7 cellular contexts compared by ENCODE assay signal in the genomic region with DNA sequence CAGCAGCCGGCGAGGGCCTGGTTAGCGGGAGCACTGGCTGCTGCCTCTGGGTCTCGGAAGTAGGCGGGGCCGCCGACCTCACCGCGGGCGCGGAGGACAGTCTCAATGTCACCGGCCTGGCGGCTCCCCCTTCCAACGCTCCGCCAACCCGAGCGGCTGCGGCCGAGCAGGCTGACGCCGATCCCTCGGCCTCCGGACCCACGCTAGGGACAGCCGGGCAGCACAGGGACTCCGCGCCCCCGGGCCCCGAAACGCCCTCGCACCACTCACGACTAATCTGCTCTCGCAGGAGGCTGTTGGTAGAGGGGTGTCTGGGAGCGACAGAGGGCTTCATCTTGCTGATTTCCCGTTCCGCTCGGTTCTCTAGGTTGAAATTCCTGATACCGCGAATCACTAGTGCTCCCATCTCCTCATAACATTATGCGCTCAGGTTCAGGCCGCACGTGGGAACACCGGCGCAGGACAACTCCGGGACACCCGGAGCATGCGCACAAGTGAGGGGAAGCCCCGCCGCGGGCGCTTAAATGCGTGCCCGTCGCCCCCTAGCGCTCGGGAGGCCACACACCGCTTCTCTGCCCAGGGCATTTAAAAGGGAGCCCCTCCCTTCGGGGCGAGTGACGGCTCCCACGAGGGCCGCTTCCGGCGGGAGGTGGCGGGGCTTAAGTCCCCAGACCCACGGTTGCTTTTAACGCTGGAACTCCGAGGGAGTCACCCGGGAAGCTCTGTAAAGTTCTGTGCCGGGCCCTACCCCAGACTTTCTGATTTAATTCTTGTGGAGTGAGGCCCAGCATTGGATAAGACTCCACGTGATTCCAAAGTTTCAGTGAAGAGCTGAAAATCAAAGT. TPM values are rescaled to one million over a fixed set of nuclear protein-coding genes. Genes with fewer than 3 reads are reported as not detected.
A peak's percentile ranks its signal among the peaks of the same experiment; 100 is the strongest.
DNase-seq lines count a peak whose midpoint lies in the region; ATAC-seq, FAIRE-seq and TF ChIP-seq lines count a peak whose summit lies in the region.

A gene (minus strand): TSS at position 496 of the 845 bp plus-strand sequence. CDS start 90 bp downstream, at position 406.

- H4K20me1 ChIP-seq in hepatocyte (ENCODE audit: insufficient read depth, poor library complexity, severe bottlenecking), result no peaks in the 10 kb centered on the region

- no peaks in the 10 kb centered on the region for H3K9me2 ChIP-seq in hepatocyte (replicated peaks; ENCODE audit: insufficient read depth)

- peak; percentile 93 for TF ChIP-seq CTCF in astrocyte of the cerebellum (IDR thresholded peaks at IDR 0.05; ENCODE audit: low read depth, low read length, missing control alignments)
- TF ChIP-seq CTCF in hepatocyte (IDR thresholded peaks at IDR 0.05; ENCODE audit: poor library complexity), result peak; percentile 99
- peak; percentile 90 for TF ChIP-seq CTCF in retinal pigment epithelial cell (conservative IDR thresholded peaks at IDR 0.05; ENCODE audit: low read depth, low read length)

- no peaks in the 10 kb centered on the region for H3K9me3 ChIP-seq in hepatocyte (ENCODE audit: low read depth)

- H3K4me3 ChIP-seq in astrocyte of the cerebellum (ENCODE audit: low read depth, low read length) (peak within 1 kb of the TSS; percentile 68), hepatocyte (peak within 1 kb of the TSS; percentile 94), retinal pigment epithelial cell (ENCODE audit: low read length) (peak within 1 kb of the TSS; percentile 82)

- peak; percentile 90 for ATAC-seq in HG02981 (IDR thresholded peaks at IDR 0.05; ENCODE audit: unreplicated experiment)

- peak; percentile 83 for DNase-seq in GM18507 (ENCODE audit: extremely low spot score, insufficient read length, low read depth)
- peak; percentile 94 for DNase-seq in NCI-H2029 (lab: John Stamatoyannopoulos, UW)
- peak; percentile 92 for DNase-seq in T-helper 22 cell (ENCODE audit: low read depth)
- peak; percentile 91 for DNase-seq in astrocyte of the cerebellum (ENCODE audit: low read depth)
- peak; percentile 98 for DNase-seq in hepatocyte (ENCODE audit: low spot score)
- DNase-seq in retinal pigment epithelial cell (ENCODE audit: low read depth), result peak; percentile 77

- in situ Hi-C loops in astrocyte of the cerebellum (cut with HindIII; ENCODE audit: low sequenced_read_pairs), result no loop called here

- FAIRE-seq in GM18507 (lab: Jason Lieb, UNC), result peak; percentile 86

- peak within 1 kb of the TSS; percentile 88 for H2AFZ ChIP-seq in hepatocyte

- under 1% methylated on average over 68 of the region's 71 CpGs for WGBS in hepatocyte (ENCODE audit: low lambda C conversion rate, missing lambda C conversion rate)

- H3K4me1 ChIP-seq in hepatocyte (ENCODE audit: insufficient read depth), result peaks cover 5% of the 10 kb centered on the region

- peak within 1 kb of the TSS; percentile 92 for H3K27ac ChIP-seq in hepatocyte

- H3K36me3 ChIP-seq in hepatocyte (replicated peaks; ENCODE audit: insufficient read depth, low read depth), result no peaks in the 10 kb centered on the region

- peak within 1 kb of the TSS; percentile 83 for H3K4me2 ChIP-seq in hepatocyte

- H3K79me2 ChIP-seq in hepatocyte, result peaks cover 38% of the 10 kb centered on the region

- H3K27me3 ChIP-seq in hepatocyte, result no peaks in the 10 kb centered on the region

RNA-seq across cellular contexts. Expression of the gene that starts here (rescaled TPM):
- 31.1 and 39.1 TPM in 2 replicates for total RNA-seq in hepatocyte
- 50.7 and 62.4 TPM in 2 replicates for polyA plus RNA-seq in hepatocyte

Comparison
In these comparisons a context has a peak if more than half of its experiments do, and no peak if none do; other contexts are left out.
1. Peak in every context shown above with its lines: DNase-seq, ATAC-seq, H3K4me3 ChIP-seq and H3K27ac ChIP-seq.